ENCODE assay signal across 17 cellular contexts in the genomic region with DNA sequence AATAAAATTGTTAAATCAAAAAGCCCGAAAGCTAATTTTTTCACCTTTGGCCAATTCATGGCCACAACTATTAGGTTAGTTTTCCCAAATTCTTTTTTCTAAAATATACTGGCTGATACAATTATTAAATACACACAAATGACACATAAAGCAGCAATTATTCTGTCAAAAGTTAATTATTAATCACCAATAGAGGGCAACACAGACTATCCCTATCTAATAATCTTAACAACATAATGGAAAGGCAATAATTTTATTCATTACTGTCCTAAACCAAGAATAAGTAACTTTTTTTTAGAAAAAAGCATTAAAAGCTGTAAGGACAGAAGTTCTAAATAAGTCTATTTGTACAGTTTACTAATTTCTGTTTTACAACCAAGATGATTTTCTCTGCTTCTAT. TPM values are rescaled to one million over a fixed set of nuclear protein-coding genes. Genes with fewer than 3 reads are reported as not detected.
DNase-seq lines count a peak whose midpoint lies in the region; ATAC-seq, FAIRE-seq and TF ChIP-seq lines count a peak whose summit lies in the region.
"Had no signal": no experiment of that assay in that cellular context is flagged by ENCODE, and none has a peak within 500 bp of the region (broad histone marks: within the 10 kb centered on the region; RNA-seq: fewer than 3 reads in every experiment).

No MANE protein-coding gene starts in this region.

- H3K36me3 ChIP-seq in lower lobe of right lung = peaks cover 16% of the 10 kb centered on the region
- H3K36me3 ChIP-seq in stomach = peaks cover 0 to 6% (median 0%) of the 10 kb centered on the region in 4 donors

- CTCF ChIA-PET in CD4-positive, alpha-beta T cell (lab: Charles Lee) = no interaction called here
- CTCF ChIA-PET in activated CD4-positive, alpha-beta memory T cell treated with anti-CD3 and anti-CD28 coated beads for 36 hours (lab: Charles Lee) = interaction anchor here (1.1 to 1.3 kb wide), 2 partner anchors 110 kb away, joined by 3 to 4 read pairs; no protein-coding TSS in a partner anchor

- H3K9me3 Mint-ChIP-seq in CD4-positive, alpha-beta T cell = no peaks in the 10 kb centered on the region
- H3K9me3 Mint-ChIP-seq in activated CD4-positive, alpha-beta memory T cell treated with anti-CD3 and anti-CD28 coated beads for 36 hours = no peaks in the 10 kb centered on the region
- peaks cover 3% of the 10 kb centered on the region in 2 donors for H3K9me3 Mint-ChIP-seq in activated naive CD4-positive, alpha-beta T cell treated with anti-CD3 and anti-CD28 coated beads, Interleukin-2, amount 50 U/mL, for 72 hours
- H3K9me3 Mint-ChIP-seq: stimulated activated memory B cell treated with anti-CD40 and anti-IgM and Interleukin-4, amounts not matched to agents 10 μg/mL and 1 μg/mL and 100 μg/mL, for 72 hours had no signal

- TF ChIP-seq CTCF in CD4-positive, alpha-beta T cell (IDR thresholded peaks at IDR 0.05) = peak; percentile 14
- peak; percentile 39 for TF ChIP-seq CTCF in LNCAP (IDR thresholded peaks at IDR 0.05)
- TF ChIP-seq CTCF in lower lobe of right lung (IDR thresholded peaks at IDR 0.05) = peak; percentile 18
- no peak for TF ChIP-seq CTCF in stomach (IDR thresholded peaks at IDR 0.05)

- POLR2A ChIA-PET in CD4-positive, alpha-beta T cell (lab: Charles Lee) = interaction anchor here (1.3 kb wide), 1 partner anchor 116 kb away, joined by 5 read pairs; no protein-coding TSS in a partner anchor
- POLR2A ChIA-PET in activated CD4-positive, alpha-beta memory T cell treated with anti-CD3 and anti-CD28 coated beads for 36 hours (lab: Charles Lee) = no interaction called here

- H3K9me3 ChIP-seq in CD4-positive, alpha-beta T cell (ENCODE audit: control insufficient read depth, low read length) = no peaks in the 10 kb centered on the region
- H3K9me3 ChIP-seq in lower lobe of right lung = no peaks in the 10 kb centered on the region
- no peaks in the 10 kb centered on the region for H3K9me3 ChIP-seq in stomach

- H3K27me3 ChIP-seq in CD4-positive, alpha-beta T cell (ENCODE audit: control insufficient read depth, insufficient read depth, low read length) = no peaks in the 10 kb centered on the region
- H3K27me3 ChIP-seq in lower lobe of right lung (ENCODE audit: low read depth) = no peaks in the 10 kb centered on the region
- H3K27me3 ChIP-seq in stomach = no peaks in the 10 kb centered on the region

- TF ChIP-seq EP300 in stomach (IDR thresholded peaks at IDR 0.05) = no peak

- H3K4me3 Mint-ChIP-seq in CD4-positive, alpha-beta T cell = no peak overlapping the region
- H3K4me3 Mint-ChIP-seq in activated CD4-positive, alpha-beta memory T cell treated with anti-CD3 and anti-CD28 coated beads for 36 hours = no peak overlapping the region
- H3K4me3 Mint-ChIP-seq: stimulated activated memory B cell treated with anti-CD40 and anti-IgM and Interleukin-4, amounts not matched to agents 10 μg/mL and 1 μg/mL and 100 μg/mL, for 72 hours had no signal

- H3K27me3 Mint-ChIP-seq in CD4-positive, alpha-beta T cell = no peaks in the 10 kb centered on the region
- H3K27me3 Mint-ChIP-seq in activated CD4-positive, alpha-beta memory T cell treated with anti-CD3 and anti-CD28 coated beads for 36 hours = no peaks in the 10 kb centered on the region
- H3K27me3 Mint-ChIP-seq: stimulated activated memory B cell treated with anti-CD40 and anti-IgM and Interleukin-4, amounts not matched to agents 10 μg/mL and 1 μg/mL and 100 μg/mL, for 72 hours had no signal

- 50 to 84% (median 73%) methylated on average over 1 of the region's 1 CpG for WGBS in stomach, 5 donors

- no peaks in the 10 kb centered on the region for H3K36me3 Mint-ChIP-seq in CD4-positive, alpha-beta T cell (ENCODE audit: low read depth)
- H3K36me3 Mint-ChIP-seq in activated CD4-positive, alpha-beta memory T cell treated with anti-CD3 and anti-CD28 coated beads for 36 hours = peaks cover 2% of the 10 kb centered on the region
- peaks cover 0 to 11% of the 10 kb centered on the region in 2 donors for H3K36me3 Mint-ChIP-seq in activated naive CD4-positive, alpha-beta T cell treated with anti-CD3 and anti-CD28 coated beads, Interleukin-2, amount 50 U/mL, for 72 hours

- no peak overlapping the region for H3K27ac ChIP-seq in CD4-positive, alpha-beta T cell (ENCODE audit: low read depth, low read length)
- no peak overlapping the region for H3K27ac ChIP-seq in lower lobe of right lung
- H3K27ac ChIP-seq in stomach = no peak overlapping the region

- intact Hi-C loops in CD4-positive, alpha-beta T cell (cut with DNase I, micrococcal nuclease) = loop anchor here in 1 of 2 experiments (5.0 kb wide), 3 partner anchors 202 to 547 kb away; no protein-coding TSS in a partner anchor
- intact Hi-C loops in lower lobe of right lung (cut with DNase I) = no loop called here
- intact Hi-C loops in stomach (cut with DNase I; ENCODE audit: low total_unique reads) = no loop called here
- intact Hi-C loops in activated CD4-positive, alpha-beta memory T cell treated with anti-CD3 and anti-CD28 coated beads for 36 hours (cut with micrococcal nuclease) = loop anchor here (5.0 kb wide), 1 partner anchor 202 kb away; no protein-coding TSS in a partner anchor

- peaks cover 17% of the 10 kb centered on the region for H3K4me1 Mint-ChIP-seq in CD4-positive, alpha-beta T cell (ENCODE audit: low read depth)
- H3K4me1 Mint-ChIP-seq in activated CD4-positive, alpha-beta memory T cell treated with anti-CD3 and anti-CD28 coated beads for 36 hours (ENCODE audit: low read depth) = peaks cover 26% of the 10 kb centered on the region

- no peak for TF ChIP-seq POLR2A in stomach (IDR thresholded peaks at IDR 0.05)

- H3K4me3 ChIP-seq in lower lobe of right lung = no peak overlapping the region
- H3K4me3 ChIP-seq in stomach = no peak overlapping the region

- no peak for DNase-seq in CD4-positive, alpha-beta T cell
- no peak for DNase-seq in lower lobe of right lung
- DNase-seq in stomach = no peak
- DNase-seq in activated CD4-positive, alpha-beta memory T cell treated with anti-CD3 and anti-CD28 coated beads for 36 hours = no peak
- no peak for DNase-seq in activated naive CD4-positive, alpha-beta T cell treated with anti-CD3 and anti-CD28 coated beads, Interleukin-2, amount 50 U/mL, for 72 hours (ENCODE audit: low spot score in 2 of 2)
- DNase-seq: C1 segment of cervical spinal cord, Kasumi-1, mesenchymal stem cell, NCI-H1694 treated with DMSO at 0.1 percent for 48 hours, NCI-H510A, SW 1271 had no signal

- peak; percentile 91 for FAIRE-seq in colon (lab: Jason Lieb, UNC)
- FAIRE-seq: urothelium cell line had no signal

- H3K4me1 ChIP-seq in lower lobe of right lung = no peaks in the 10 kb centered on the region
- peaks cover 0 to 21% (median 13%) of the 10 kb centered on the region in 4 donors for H3K4me1 ChIP-seq in stomach

- ATAC-seq in CD4-positive, alpha-beta T cell (ENCODE audit: poor library complexity) = no peak
- ATAC-seq in lower lobe of right lung (no peak), HG03175 (IDR thresholded peaks at IDR 0.05; ENCODE audit: unreplicated experiment) (no peak)
- no peak for ATAC-seq in activated naive CD4-positive, alpha-beta T cell treated with anti-CD3 and anti-CD28 coated beads, Interleukin-2, amount 50 U/mL, for 72 hours
- ATAC-seq: Panc1; stimulated activated memory B cell treated with anti-CD40 and anti-IgM and Interleukin-4, amounts not matched to agents 10 μg/mL and 1 μg/mL and 100 μg/mL, for 72 hours had no signal

- H3K27ac Mint-ChIP-seq in CD4-positive, alpha-beta T cell = no peak overlapping the region
- no peak overlapping the region for H3K27ac Mint-ChIP-seq in activated CD4-positive, alpha-beta memory T cell treated with anti-CD3 and anti-CD28 coated beads for 36 hours
- no peak overlapping the region for H3K27ac Mint-ChIP-seq in activated naive CD4-positive, alpha-beta T cell treated with anti-CD3 and anti-CD28 coated beads, Interleukin-2, amount 50 U/mL, for 72 hours
- H3K27ac Mint-ChIP-seq: stimulated activated memory B cell treated with anti-CD40 and anti-IgM and Interleukin-4, amounts not matched to agents 10 μg/mL and 1 μg/mL and 100 μg/mL, for 72 hours had no signal

RNA-seq across cellular contexts. Expression of a gene that starts 51.7 kb away (rescaled TPM):
- 1 to 10 TPM; 3.3 to 3.4 TPM for total RNA-seq in CD4-positive, alpha-beta T cell
- total RNA-seq in lower lobe of right lung (18.4 TPM), stomach (10 to 100 TPM in 1 of 5 donors, 1 to 10 TPM in 4; 1.2 to 24.2 (median 5.9) TPM)
- polyA plus RNA-seq in stomach = 1 to 10 TPM; 1.4 to 3.1 (median 2.1) TPM
- 10 to 100 TPM; 13.9 to 16.8 TPM for total RNA-seq in activated CD4-positive, alpha-beta memory T cell treated with anti-CD3 and anti-CD28 coated beads for 36 hours
- 10 to 100 TPM; 17.4 to 19.1 TPM for total RNA-seq in activated naive CD4-positive, alpha-beta T cell treated with anti-CD3 and anti-CD28 coated beads, Interleukin-2, amount 50 U/mL, for 72 hours

Comparison
In these comparisons a context has a peak if more than half of its experiments do, and no peak if none do; other contexts are left out.
1. CTCF ChIP-seq: peak in CD4-positive, alpha-beta T cell (single experiment), LNCAP (single experiment) and lower lobe of right lung (single experiment); none in stomach (0 of 7).